17 cellular contexts compared by ENCODE assay signal in the genomic region with DNA sequence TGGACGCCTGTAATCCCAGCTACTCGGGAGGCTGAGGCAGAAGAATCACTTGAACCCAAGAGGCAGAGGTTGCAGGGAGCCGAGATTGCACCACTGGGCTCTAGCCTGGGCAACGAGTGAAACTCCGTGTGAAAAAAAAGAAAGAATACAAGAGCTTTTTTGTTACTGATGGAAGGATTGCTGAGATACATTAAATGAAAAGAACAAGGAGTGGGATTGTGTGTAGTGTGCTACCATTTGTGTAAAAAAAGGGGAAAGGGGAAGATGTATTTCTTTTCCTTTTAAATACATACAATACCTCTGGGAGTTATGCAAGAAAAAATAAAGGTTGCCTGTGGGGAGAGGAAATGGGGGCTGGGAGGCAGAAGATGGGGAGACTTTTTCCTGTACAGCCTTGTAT. TPM values are rescaled to one million over a fixed set of nuclear protein-coding genes. Genes with fewer than 3 reads are reported as not detected.
DNase-seq lines count a peak whose midpoint lies in the region; ATAC-seq and TF ChIP-seq lines count a peak whose summit lies in the region.
"Had no signal": no experiment of that assay in that cellular context is flagged by ENCODE, and none has a peak within 500 bp of the region (broad histone marks: within the 10 kb centered on the region; RNA-seq: fewer than 3 reads in every experiment).

No MANE protein-coding gene starts in this region.

- H3K4me1 Mint-ChIP-seq in WTC11: peaks cover 68% of the 10 kb centered on the region
- H3K4me1 Mint-ChIP-seq in activated CD4-positive, alpha-beta T cell treated with anti-CD3 and anti-CD28 coated beads, Interleukin-2, amount 10 ng/mL, durations not matched to agents 7 days and 5 days: peaks cover 7% of the 10 kb centered on the region

- TF ChIP-seq CTCF in WTC11 (IDR thresholded peaks at IDR 0.05): no peak

- no peak overlapping the region for H3K9ac ChIP-seq in BLaER1
- no peak overlapping the region for H3K9ac ChIP-seq in BLaER1 treated with 17β-estradiol and CSF1 and Interleukin-3, amounts not matched to agents 10 nM and 100 nM
- H3K9ac ChIP-seq in skeletal muscle tissue (ENCODE audit: low read depth in 1 of 3, low read length in 3 of 3): no peak overlapping the region

- H3K4me2 ChIP-seq in BLaER1: peak overlapping the region; percentile 55
- H3K4me2 ChIP-seq in BLaER1 treated with 17β-estradiol and CSF1 and Interleukin-3, amounts not matched to agents 10 nM and 100 nM: peak overlapping the region in 9 of 11 experiments; percentile 33 to 66 (median 58); a peak in 18 of 22 replicates

- peaks cover 11% of the 10 kb centered on the region for H3K9me3 Mint-ChIP-seq in WTC11
- no peaks in the 10 kb centered on the region for H3K9me3 Mint-ChIP-seq in activated CD4-positive, alpha-beta T cell treated with anti-CD3 and anti-CD28 coated beads, Interleukin-2, amount 10 ng/mL, durations not matched to agents 7 days and 5 days
- H3K9me3 Mint-ChIP-seq: CD4-positive, alpha-beta memory T cell had no signal

- no peak for DNase-seq in WTC11 (ENCODE audit: low spot score)
- no peak for DNase-seq in activated CD4-positive, alpha-beta T cell treated with anti-CD3 and anti-CD28 coated beads, Interleukin-2, amount 10 ng/mL, durations not matched to agents 7 days and 5 days
- no peak for DNase-seq in NCI-H2107 treated with DMSO at 0.1 percent for 48 hours (lab: John Stamatoyannopoulos, UW; ENCODE audit: unreplicated experiment)
- DNase-seq in NCI-H2029 (lab: John Stamatoyannopoulos, UW): no peak
- DNase-seq: ACHN; BE2C; Calu3; CD4-positive, alpha-beta memory T cell; DMS79 treated with DMSO at 0.1 percent for 48 hours; GF-D8; H9; IMR-90 had no signal

- no peaks in the 10 kb centered on the region for H3K36me3 ChIP-seq in BLaER1
- H3K36me3 ChIP-seq in BLaER1 treated with 17β-estradiol and CSF1 and Interleukin-3, amounts not matched to agents 10 nM and 100 nM: no peaks in the 10 kb centered on the region
- H3K36me3 ChIP-seq in skeletal muscle tissue (ENCODE audit: control insufficient read depth in 3 of 3, insufficient read depth in 3 of 3, low read length in 3 of 3): no peaks in the 10 kb centered on the region
- H3K36me3 ChIP-seq: BE2C had no signal

- no peaks in the 10 kb centered on the region for H3K9me3 ChIP-seq in BLaER1
- no peaks in the 10 kb centered on the region for H3K9me3 ChIP-seq in BLaER1 treated with 17β-estradiol and CSF1 and Interleukin-3, amounts not matched to agents 10 nM and 100 nM (replicated peaks in 1 of 11)
- H3K9me3 ChIP-seq in skeletal muscle tissue (ENCODE audit: control insufficient read depth in 3 of 3, low read length in 3 of 3): no peaks in the 10 kb centered on the region
- H3K9me3 ChIP-seq: BE2C had no signal

- H3K27ac ChIP-seq in BLaER1 (no peak overlapping the region), skeletal muscle tissue (ENCODE audit: low read depth, low read length) (peak overlapping the region; percentile 41)
- no peak overlapping the region for H3K27ac ChIP-seq in BLaER1 treated with 17β-estradiol and CSF1 and Interleukin-3, amounts not matched to agents 10 nM and 100 nM

- peaks cover 25% of the 10 kb centered on the region for H3K36me3 Mint-ChIP-seq in WTC11
- H3K36me3 Mint-ChIP-seq in activated CD4-positive, alpha-beta T cell treated with anti-CD3 and anti-CD28 coated beads, Interleukin-2, amount 10 ng/mL, durations not matched to agents 7 days and 5 days (ENCODE audit: low read depth): no peaks in the 10 kb centered on the region
- H3K36me3 Mint-ChIP-seq: CD14-positive monocyte had no signal

- H4K20me1 ChIP-seq in BLaER1: no peaks in the 10 kb centered on the region
- no peaks in the 10 kb centered on the region for H4K20me1 ChIP-seq in BLaER1 treated with 17β-estradiol and CSF1 and Interleukin-3, amounts not matched to agents 10 nM and 100 nM

- H3K4me1 ChIP-seq in BLaER1 (peaks cover 15% of the 10 kb centered on the region), skeletal muscle tissue (ENCODE audit: control insufficient read depth in 3 of 3, insufficient read depth in 3 of 3, low read length in 3 of 3) (peaks cover 5 to 19% (median 10%) of the 10 kb centered on the region in 3 donors)
- H3K4me1 ChIP-seq in BLaER1 treated with 17β-estradiol and CSF1 and Interleukin-3, amounts not matched to agents 10 nM and 100 nM: peaks cover 9 to 23% (median 15%) of the 10 kb centered on the region in 10 experiments; a peak in 19 of 20 replicates

- POLR2A ChIA-PET in WTC11 (lab: Charles Lee): no interaction called here
- POLR2A ChIA-PET in activated CD4-positive, alpha-beta T cell treated with anti-CD3 and anti-CD28 coated beads, Interleukin-2, amount 10 ng/mL, durations not matched to agents 7 days and 5 days (lab: Charles Lee): no interaction called here

- ATAC-seq in WTC11: no peak
- ATAC-seq: GM12878 had no signal

- no peaks in the 10 kb centered on the region for H3K27me3 ChIP-seq in BLaER1
- H3K27me3 ChIP-seq in BLaER1 treated with 17β-estradiol and CSF1 and Interleukin-3, amounts not matched to agents 10 nM and 100 nM: no peaks in the 10 kb centered on the region
- H3K27me3 ChIP-seq in skeletal muscle tissue (ENCODE audit: control insufficient read depth in 3 of 3, insufficient read depth in 3 of 3, low read length in 3 of 3): no peaks in the 10 kb centered on the region
- H3K27me3 ChIP-seq: BE2C had no signal

- no peaks in the 10 kb centered on the region for H3K27me3 Mint-ChIP-seq in WTC11 (ENCODE audit: low read depth)
- peaks cover 34% of the 10 kb centered on the region for H3K27me3 Mint-ChIP-seq in activated CD4-positive, alpha-beta T cell treated with anti-CD3 and anti-CD28 coated beads, Interleukin-2, amount 10 ng/mL, durations not matched to agents 7 days and 5 days

- H3K4me3 Mint-ChIP-seq in WTC11: no peak overlapping the region
- H3K4me3 Mint-ChIP-seq in activated CD4-positive, alpha-beta T cell treated with anti-CD3 and anti-CD28 coated beads, Interleukin-2, amount 10 ng/mL, durations not matched to agents 7 days and 5 days: no peak overlapping the region
- H3K4me3 Mint-ChIP-seq: CD14-positive monocyte; CD4-positive, alpha-beta memory T cell; H9 had no signal

- no peak overlapping the region for H3K4me3 ChIP-seq in BLaER1
- H3K4me3 ChIP-seq in BLaER1 treated with 17β-estradiol and CSF1 and Interleukin-3, amounts not matched to agents 10 nM and 100 nM: no peak overlapping the region
- no peak overlapping the region for H3K4me3 ChIP-seq in skeletal muscle tissue (ENCODE audit: low read length in 3 of 3)
- H3K4me3 ChIP-seq: GM12878 had no signal

- CTCF ChIA-PET in WTC11 (lab: Charles Lee): no interaction called here
- CTCF ChIA-PET in activated CD4-positive, alpha-beta T cell treated with anti-CD3 and anti-CD28 coated beads, Interleukin-2, amount 10 ng/mL, durations not matched to agents 7 days and 5 days (lab: Charles Lee): interaction anchor here (0.6 to 0.9 kb wide), 2 partner anchors 34 to 779 kb away, joined by 3 to 4 read pairs; no protein-coding TSS in a partner anchor

- H3K27ac Mint-ChIP-seq in WTC11: peak overlapping the region; percentile 20; the same call in 1 of the 2 replicates
- no peak overlapping the region for H3K27ac Mint-ChIP-seq in activated CD4-positive, alpha-beta T cell treated with anti-CD3 and anti-CD28 coated beads, Interleukin-2, amount 10 ng/mL, durations not matched to agents 7 days and 5 days
- H3K27ac Mint-ChIP-seq: CD14-positive monocyte, H9 had no signal

TF ChIP-seq in WTC11, 78 proteins besides CTCF, POLR2A, EP300 and RAD21 (continues in another document):
- TF ChIP-seq, protein P1, sequence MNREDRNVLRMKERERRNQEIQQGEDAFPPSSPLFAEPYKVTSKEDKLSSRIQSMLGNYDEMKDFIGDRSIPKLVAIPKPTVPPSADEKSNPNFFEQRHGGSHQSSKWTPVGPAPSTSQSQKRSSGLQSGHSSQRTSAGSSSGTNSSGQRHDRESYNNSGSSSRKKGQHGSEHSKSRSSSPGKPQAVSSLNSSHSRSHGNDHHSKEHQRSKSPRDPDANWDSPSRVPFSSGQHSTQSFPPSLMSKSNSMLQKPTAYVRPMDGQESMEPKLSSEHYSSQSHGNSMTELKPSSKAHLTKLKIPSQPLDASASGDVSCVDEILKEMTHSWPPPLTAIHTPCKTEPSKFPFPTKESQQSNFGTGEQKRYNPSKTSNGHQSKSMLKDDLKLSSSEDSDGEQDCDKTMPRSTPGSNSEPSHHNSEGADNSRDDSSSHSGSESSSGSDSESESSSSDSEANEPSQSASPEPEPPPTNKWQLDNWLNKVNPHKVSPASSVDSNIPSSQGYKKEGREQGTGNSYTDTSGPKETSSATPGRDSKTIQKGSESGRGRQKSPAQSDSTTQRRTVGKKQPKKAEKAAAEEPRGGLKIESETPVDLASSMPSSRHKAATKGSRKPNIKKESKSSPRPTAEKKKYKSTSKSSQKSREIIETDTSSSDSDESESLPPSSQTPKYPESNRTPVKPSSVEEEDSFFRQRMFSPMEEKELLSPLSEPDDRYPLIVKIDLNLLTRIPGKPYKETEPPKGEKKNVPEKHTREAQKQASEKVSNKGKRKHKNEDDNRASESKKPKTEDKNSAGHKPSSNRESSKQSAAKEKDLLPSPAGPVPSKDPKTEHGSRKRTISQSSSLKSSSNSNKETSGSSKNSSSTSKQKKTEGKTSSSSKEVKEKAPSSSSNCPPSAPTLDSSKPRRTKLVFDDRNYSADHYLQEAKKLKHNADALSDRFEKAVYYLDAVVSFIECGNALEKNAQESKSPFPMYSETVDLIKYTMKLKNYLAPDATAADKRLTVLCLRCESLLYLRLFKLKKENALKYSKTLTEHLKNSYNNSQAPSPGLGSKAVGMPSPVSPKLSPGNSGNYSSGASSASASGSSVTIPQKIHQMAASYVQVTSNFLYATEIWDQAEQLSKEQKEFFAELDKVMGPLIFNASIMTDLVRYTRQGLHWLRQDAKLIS (CRISPR knock-in tag; IDR thresholded peaks at IDR 0.05; ENCODE audit: borderline replicate concordance): no peak
- TF ChIP-seq JAZF1 (CRISPR knock-in tag; IDR thresholded peaks at IDR 0.05) (no peak), CREB1 (CRISPR knock-in tag; IDR thresholded peaks at IDR 0.05) (no peak), SP1 (CRISPR knock-in tag; conservative IDR thresholded peaks at IDR 0.05) (no peak), FOXP1 (CRISPR knock-in tag; IDR thresholded peaks at IDR 0.05; ENCODE audit: borderline replicate concordance) (no peak)

RNA-seq across cellular contexts. Expression of gene GARNL3, which starts 14.7 kb away (rescaled TPM):
- 17.8 to 22.4 TPM (median 20.3 TPM) in 3 replicates for total RNA-seq in WTC11 (2021)
- total RNA-seq in skeletal muscle tissue: 21.9 TPM
- total RNA-seq in activated CD4-positive, alpha-beta T cell treated with anti-CD3 and anti-CD28 coated beads, Interleukin-2, amount 10 ng/mL, durations not matched to agents 7 days and 5 days: 1 to 10 TPM; 1.6 to 2.0 TPM
